ENCODE assay signal across 1 cellular context in genomic region chr11:61162092-61162935, GRCh38.
TF ChIP-seq lines count a peak whose summit lies in the region.

No MANE protein-coding gene starts in this region.

TF ChIP-seq in GM23338, 12 proteins besides CTCF, POLR2A, EP300 and RAD21 (continued from another document):
- TF ChIP-seq REST (IDR thresholded peaks at IDR 0.05; ENCODE audit: unreplicated experiment) (no peak), JUNB (IDR thresholded peaks at IDR 0.05; ENCODE audit: unreplicated experiment) (no peak), ZNF114 (CRISPR knock-in tag; IDR thresholded peaks at IDR 0.05) (no peak), STAT1 (IDR thresholded peaks at IDR 0.05; ENCODE audit: unreplicated experiment) (no peak)
TF ChIP-seq in GM23338: peak in this region for 0.
